Comparison of ENCODE assay signal across 14 cellular contexts in genomic region chr1:185645686-185646085, GRCh38.
A peak's percentile ranks its signal among the peaks of the same experiment; 100 is the strongest.
DNase-seq lines count a peak whose midpoint lies in the region; FAIRE-seq and TF ChIP-seq lines count a peak whose summit lies in the region.
"Had no signal": no experiment of that assay in that cellular context is flagged by ENCODE, and none has a peak within 500 bp of the region (broad histone marks: within the 10 kb centered on the region; RNA-seq: fewer than 3 reads in every experiment).

No MANE protein-coding gene starts in this region.

- H3K9ac ChIP-seq in HUES64 (ENCODE audit: low read depth, low read length) (peak overlapping the region; percentile 35; the same call in 1 of the 2 replicates), H1 (replicated peaks in 1 of 4; ENCODE audit: extremely low read depth in 1 of 4, low read depth in 3 of 4, low read length in 3 of 4) (no peak overlapping the region)

- TF ChIP-seq POLR2A in H1 (IDR thresholded peaks at IDR 0.05; ENCODE audit: control extremely low read depth in 1 of 2, low read depth in 2 of 2, low read length in 2 of 2) = no peak

- H4K20me1 ChIP-seq in H1 (replicated peaks in 1 of 2; ENCODE audit: control insufficient read depth in 1 of 2, insufficient read depth in 2 of 2, low read length in 2 of 2) = no peaks in the 10 kb centered on the region

- no peaks in the 10 kb centered on the region for H3K79me2 ChIP-seq in H1 (ENCODE audit: control insufficient read depth in 1 of 2, insufficient read depth in 2 of 2, low read length in 2 of 2)

- no peak for TF ChIP-seq CTCF in H1 (IDR thresholded peaks at IDR 0.05; ENCODE audit: control extremely low read depth in 1 of 3, insufficient read depth in 1 of 3, low read depth in 1 of 3, low read length in 3 of 3)
- no peak for TF ChIP-seq CTCF in GM10266 (IDR thresholded peaks at IDR 0.05; ENCODE audit: control insufficient read depth, insufficient read depth, low read depth, missing control alignments)

- H2BK5ac ChIP-seq in H1 (ENCODE audit: low read depth, low read length) = peak overlapping the region; percentile 29; the same call in 1 of the 2 replicates

- H3K56ac ChIP-seq in H1 (replicated peaks; ENCODE audit: insufficient read length, low read depth, low read length) = no peak overlapping the region

- no peak overlapping the region for H2BK12ac ChIP-seq in H1 (ENCODE audit: low read depth, low read length)

- DNase-seq in EL = peak; percentile 27
- no peak for DNase-seq in H1 (ENCODE audit: low read depth in 1 of 2, low spot score in 2 of 2)
- no peak for DNase-seq in NCI-H146 treated with DMSO at 0.1 percent for 48 hours (lab: John Stamatoyannopoulos, UW; ENCODE audit: unreplicated experiment)
- DNase-seq in head of caudate nucleus = no peak
- no peak for DNase-seq in stimulated activated naive CD4-positive, alpha-beta T cell treated with Interleukin-2 at 50 U/mL for 16 hours (lab: John Stamatoyannopoulos, UW)
- no peak for DNase-seq in GM10266 (ENCODE audit: extremely low spot score)
- DNase-seq: activated CD8-positive, alpha-beta T cell treated with anti-CD3 and anti-CD28 coated beads, Interleukin-2, amount 10 ng/mL, durations not matched to agents 7 days and 5 days; aorta; MM.1S; NCI-H524 treated with DMSO at 0.1 percent for 48 hours had no signal

- FAIRE-seq in H1 (lab: Jason Lieb, UNC) = no peak
- FAIRE-seq: islet of Langerhans had no signal

- H3K27me3 ChIP-seq in HUES64 (ENCODE audit: insufficient read depth, low read length) = no peaks in the 10 kb centered on the region
- H3K27me3 ChIP-seq in H1 (replicated peaks in 1 of 4; ENCODE audit: control insufficient read depth in 3 of 4, extremely low read depth in 1 of 4, insufficient read depth in 3 of 4, low read length in 3 of 4) = no peaks in the 10 kb centered on the region
- H3K27me3 ChIP-seq in neuron (ENCODE audit: insufficient read depth, low read length) = no peaks in the 10 kb centered on the region

- no peaks in the 10 kb centered on the region for H3K23me2 ChIP-seq in H1 (ENCODE audit: low read depth, low read length)

- H2AK5ac ChIP-seq in H1 (ENCODE audit: low read depth, low read length) = no peak overlapping the region

- no peak overlapping the region for H4K91ac ChIP-seq in H1 (replicated peaks; ENCODE audit: insufficient read length, low read length)

- H3K36me3 ChIP-seq in HUES64 (ENCODE audit: insufficient read depth, low read length) = peaks cover 5% of the 10 kb centered on the region
- peaks cover 0 to 11% (median 3%) of the 10 kb centered on the region in 4 experiments; a peak in 3 of 8 replicates for H3K36me3 ChIP-seq in H1 (ENCODE audit: control insufficient read depth in 2 of 4, insufficient read depth in 4 of 4, low read length in 3 of 4)
- H3K36me3 ChIP-seq in neuron (ENCODE audit: insufficient read depth, low read length) = no peaks in the 10 kb centered on the region

- H2AFZ ChIP-seq in H1 (ENCODE audit: low read length) (no peak overlapping the region; the same call in 1 of the 2 replicates), neuron (ENCODE audit: low read depth, low read length) (peak overlapping the region; percentile 48)

- TF ChIP-seq RAD21 in H1 (IDR thresholded peaks at IDR 0.05 in 1 of 2, conservative IDR thresholded peaks at IDR 0.05 in 1 of 2; ENCODE audit: low read depth in 2 of 2, low read length in 2 of 2) = no peak

- H4K5ac ChIP-seq in H1 (ENCODE audit: insufficient read length, low read depth, low read length) = peak overlapping the region; percentile 84

- no peak overlapping the region for H2BK20ac ChIP-seq in H1 (ENCODE audit: low read length)

- H4K8ac ChIP-seq in H1 (ENCODE audit: extremely low read depth, insufficient read depth, low read length) = no peak overlapping the region

- H3K27ac ChIP-seq in HUES64 (ENCODE audit: low read depth, low read length) = peak overlapping the region; percentile 97
- H3K27ac ChIP-seq in H1 (ENCODE audit: low read depth, low read length) = peak overlapping the region; percentile 58; the same call in 1 of the 2 replicates

- H2BK120ac ChIP-seq in H1 (replicated peaks; ENCODE audit: low read depth, low read length) = peak overlapping the region; percentile 52

- TF ChIP-seq EP300 in H1 (IDR thresholded peaks at IDR 0.05; ENCODE audit: borderline replicate concordance in 1 of 2, low read depth in 2 of 2, low read length in 2 of 2) = no peak

- peak overlapping the region; percentile 35; the same call in 1 of the 2 replicates for H3K18ac ChIP-seq in H1 (ENCODE audit: extremely low read depth, low read length)

- CTCF ChIA-PET in H1 (lab: Charles Lee; ENCODE audit: partially characterized antibody) = interaction anchor here (0.7 to 3.5 kb wide), 7 partner anchors 9 to 314 kb away, joined by 3 to 20 read pairs (median 4); no protein-coding TSS in a partner anchor

- H2BK15ac ChIP-seq in H1 (ENCODE audit: low read length) = no peak overlapping the region

- intact Hi-C loops in head of caudate nucleus (cut with DNase I) = no loop called here

- H3K4me1 ChIP-seq in HUES64 (ENCODE audit: insufficient read depth, low read length) = peaks cover 31% of the 10 kb centered on the region
- peaks cover 0 to 13% (median 6%) of the 10 kb centered on the region in 4 experiments; a peak in 4 of 7 replicates for H3K4me1 ChIP-seq in H1 (replicated peaks in 1 of 4; ENCODE audit: control insufficient read depth in 3 of 4, insufficient read depth in 4 of 4, low read length in 3 of 4)
- peaks cover 23% of the 10 kb centered on the region for H3K4me1 ChIP-seq in neuron (ENCODE audit: insufficient read depth, low read length)

- H3K23ac ChIP-seq in H1 (ENCODE audit: insufficient read length) = no peak overlapping the region

- POLR2A ChIA-PET in H1 (lab: Charles Lee; ENCODE audit: partially characterized antibody) = interaction anchor here (0.8 to 1.3 kb wide), 4 partner anchors 11 to 330 kb away, joined by 3 to 5 read pairs (median 3); partner anchors contain the start of gene IVNS1ABP

- no peak overlapping the region for H3K4ac ChIP-seq in H1 (replicated peaks; ENCODE audit: insufficient read length, low read depth, low read length)

- H3K4me3 ChIP-seq in HUES64 (ENCODE audit: low read length) = no peak overlapping the region
- H3K4me3 ChIP-seq in H1 (ENCODE audit: extremely low read depth in 1 of 4, insufficient read depth in 2 of 4, low read depth in 3 of 4, low read length in 4 of 4) = peak overlapping the region in 1 of 4 experiments; percentile 45; a peak in 1 of 8 replicates
- no peak overlapping the region for H3K4me3 ChIP-seq in neuron (ENCODE audit: low read length)
- H3K4me3 ChIP-seq: GM12878 had no signal

- no peak overlapping the region for H3K14ac ChIP-seq in H1 (ENCODE audit: insufficient read length)

- 0 out of 4 replicates have a peak overlapping the region, but pooled peaks have one; percentile 1 to 49 for H3K4me2 ChIP-seq in H1 (ENCODE audit: insufficient read depth in 1 of 2, low read depth in 2 of 2, low read length in 2 of 2)

- H3K9me3 ChIP-seq in HUES64 (ENCODE audit: insufficient read depth, low read depth, low read length) (peaks cover 31% of the 10 kb centered on the region), H1 (ENCODE audit: insufficient read depth in 2 of 2, low read depth in 1 of 2, low read length in 1 of 2) (peaks cover 23 to 26% of the 10 kb centered on the region in 2 experiments), neuron (ENCODE audit: low read length) (peaks cover 6% of the 10 kb centered on the region)

- no peaks in the 10 kb centered on the region for H3K79me1 ChIP-seq in H1 (ENCODE audit: low read depth, low read length)

- WGBS in HUES64 = 68% methylated on average over 1 of the region's 1 CpG
- 70% methylated on average over 1 of the region's 1 CpG; no CpG with 5 or more reads in 1 of the 2 experiments for WGBS in H1 (ENCODE audit: extremely low coverage in 1 of 2, insufficient coverage in 1 of 2, insufficient read length in 1 of 2, insufficient replicate concordance in 2 of 2, low coverage in 1 of 2, low lambda C conversion rate in 2 of 2, missing lambda C conversion rate in 1 of 2), 2 experiments

TF ChIP-seq in H1, 55 proteins besides CTCF, POLR2A, EP300 and RAD21:
- TF ChIP-seq TBP (IDR thresholded peaks at IDR 0.05; ENCODE audit: low read depth, low read length) (no peak), TCF12 (IDR thresholded peaks at IDR 0.05; ENCODE audit: low read depth, low read length) (no peak), KDM1A (IDR thresholded peaks at IDR 0.05; ENCODE audit: borderline replicate concordance, low read length) (no peak), SIX5 (IDR thresholded peaks at IDR 0.05; ENCODE audit: low read depth, low read length) (no peak), NRF1 (IDR thresholded peaks at IDR 0.05; ENCODE audit: low read depth, low read length) (no peak), BACH1 (IDR thresholded peaks at IDR 0.05; ENCODE audit: low read length) (no peak), FOSL1 (IDR thresholded peaks at IDR 0.05; ENCODE audit: insufficient read depth, low read depth, low read length) (no peak), CEBPB (IDR thresholded peaks at IDR 0.05; ENCODE audit: low read depth, low read length) (no peak), SP1 (IDR thresholded peaks at IDR 0.05; ENCODE audit: low read depth, low read length) (no peak), EGR1 (IDR thresholded peaks at IDR 0.05; ENCODE audit: borderline replicate concordance, low read depth, low read length) (no peak), SUZ12 (IDR thresholded peaks at IDR 0.05; ENCODE audit: low read length) (no peak), ASH2L (IDR thresholded peaks at IDR 0.05; ENCODE audit: low read length) (no peak), CBX5 (IDR thresholded peaks at IDR 0.05; ENCODE audit: low read depth, low read length) (no peak), TEAD4 (IDR thresholded peaks at IDR 0.05; ENCODE audit: low read depth, low read length) (no peak), E2F6 (IDR thresholded peaks at IDR 0.05) (no peak), SP2 (IDR thresholded peaks at IDR 0.05; ENCODE audit: low read length) (no peak), NANOG (IDR thresholded peaks at IDR 0.05; ENCODE audit: insufficient read depth, low read depth, low read length, poor library complexity, severe bottlenecking) (no peak)
